Comparison of ENCODE assay signal across 8 cellular contexts in genomic region chr11:66546966-66547661, GRCh38. TPM values are rescaled to one million over a fixed set of nuclear protein-coding genes. Genes with fewer than 3 reads are reported as not detected.
DNase-seq lines count a peak whose midpoint lies in the region; ATAC-seq and TF ChIP-seq lines count a peak whose summit lies in the region.

No MANE protein-coding gene starts in this region.

- no peaks in the 10 kb centered on the region for H3K9me3 Mint-ChIP-seq in activated naive CD4-positive, alpha-beta T cell treated with anti-CD3 and anti-CD28 coated beads, Interleukin-2, amount 10 ng/mL, durations not matched to agents 7 days and 5 days
- no peaks in the 10 kb centered on the region for H3K9me3 Mint-ChIP-seq in WTC11

- H3K9ac ChIP-seq in iPS-18a (ENCODE audit: low read length): peak overlapping the region; percentile 51

- no peaks in the 10 kb centered on the region for H3K27me3 ChIP-seq in iPS-18a (ENCODE audit: control insufficient read depth, insufficient read depth, low read length)
- H3K27me3 ChIP-seq in tibial artery: no peaks in the 10 kb centered on the region

- ATAC-seq in WTC11 (no peak), GM19397 (IDR thresholded peaks at IDR 0.05; ENCODE audit: unreplicated experiment) (no peak)

- H3K4me1 ChIP-seq in iPS-18a (ENCODE audit: control insufficient read depth, low read depth, low read length) (peaks cover 17% of the 10 kb centered on the region), tibial artery (peaks cover 0 to 41% (median 27%) of the 10 kb centered on the region in 4 donors)

- TF ChIP-seq CTCF in WTC11 (IDR thresholded peaks at IDR 0.05) (no peak), tibial artery (IDR thresholded peaks at IDR 0.05) (no peak), GM13977 (IDR thresholded peaks at IDR 0.05; ENCODE audit: extremely low read depth, insufficient read depth, missing control alignments) (no peak)

- H3K4me3 ChIP-seq in iPS-18a (ENCODE audit: low read length) (peak overlapping the region; percentile 74), tibial artery (peak overlapping the region; percentile 68 to 94)

- peak overlapping the region; percentile 91 for H3K4me3 Mint-ChIP-seq in activated naive CD4-positive, alpha-beta T cell treated with anti-CD3 and anti-CD28 coated beads, Interleukin-2, amount 10 ng/mL, durations not matched to agents 7 days and 5 days
- peak overlapping the region; percentile 85 for H3K4me3 Mint-ChIP-seq in WTC11

- in situ Hi-C loops in GM13977 (cut with MboI; ENCODE audit: low pct_unique_long_range_greater_than_20kb, low sequenced_read_pairs, unreplicated experiment): no loop called here

- DNase-seq in activated naive CD4-positive, alpha-beta T cell treated with anti-CD3 and anti-CD28 coated beads, Interleukin-2, amount 10 ng/mL, durations not matched to agents 7 days and 5 days: no peak
- no peak for DNase-seq in activated naive CD4-positive, alpha-beta T cell (lab: John Stamatoyannopoulos, UW)
- DNase-seq in WTC11 (ENCODE audit: low spot score) (no peak), tibial artery (no peak), GM13977 (ENCODE audit: low spot score) (no peak), HT-29 (ENCODE audit: low spot score) (no peak)

- H3K27ac ChIP-seq in iPS-18a (ENCODE audit: low read length) (no peak overlapping the region), tibial artery (peak overlapping the region; percentile 72 to 80)

- H3K9me3 ChIP-seq in iPS-18a (ENCODE audit: control insufficient read depth, low read depth, low read length): no peaks in the 10 kb centered on the region
- no peaks in the 10 kb centered on the region for H3K9me3 ChIP-seq in tibial artery

- no peak overlapping the region for H3K27ac Mint-ChIP-seq in activated naive CD4-positive, alpha-beta T cell treated with anti-CD3 and anti-CD28 coated beads, Interleukin-2, amount 10 ng/mL, durations not matched to agents 7 days and 5 days
- H3K27ac Mint-ChIP-seq in WTC11: 0 out of 2 replicates have a peak overlapping the region, but pooled peaks have one; percentile 93

- CTCF ChIA-PET in activated naive CD4-positive, alpha-beta T cell treated with anti-CD3 and anti-CD28 coated beads, Interleukin-2, amount 10 ng/mL, durations not matched to agents 7 days and 5 days (lab: Charles Lee): no interaction called here
- CTCF ChIA-PET in WTC11 (lab: Charles Lee): interaction anchor here (0.8 to 2.9 kb wide), 15 partner anchors 12 to 299 kb away, joined by 3 to 34 read pairs (median 5); partner anchors contain the start of genes CCDC87, CCS, DPP3 and MRPL11

- H3K4me1 Mint-ChIP-seq in activated naive CD4-positive, alpha-beta T cell treated with anti-CD3 and anti-CD28 coated beads, Interleukin-2, amount 10 ng/mL, durations not matched to agents 7 days and 5 days: peaks cover 34% of the 10 kb centered on the region
- H3K4me1 Mint-ChIP-seq in WTC11: peaks cover 38% of the 10 kb centered on the region

- H3K36me3 ChIP-seq in iPS-18a (ENCODE audit: control insufficient read depth, low read depth, low read length) (peaks cover 5% of the 10 kb centered on the region), tibial artery (peaks cover 0 to 15% (median 3%) of the 10 kb centered on the region in 3 donors)

- peaks cover 12% of the 10 kb centered on the region for H3K36me3 Mint-ChIP-seq in activated naive CD4-positive, alpha-beta T cell treated with anti-CD3 and anti-CD28 coated beads, Interleukin-2, amount 10 ng/mL, durations not matched to agents 7 days and 5 days
- no peaks in the 10 kb centered on the region; the same call in 1 of the 2 replicates for H3K36me3 Mint-ChIP-seq in WTC11

- H3K27me3 Mint-ChIP-seq in activated naive CD4-positive, alpha-beta T cell treated with anti-CD3 and anti-CD28 coated beads, Interleukin-2, amount 10 ng/mL, durations not matched to agents 7 days and 5 days: peaks cover 37% of the 10 kb centered on the region
- H3K27me3 Mint-ChIP-seq in WTC11 (ENCODE audit: low read depth): no peaks in the 10 kb centered on the region

- intact Hi-C loops in tibial artery (cut with DNase I; ENCODE audit: low total_unique reads): no loop called here

- POLR2A ChIA-PET in WTC11 (lab: Charles Lee): interaction anchor here (0.8 to 2.0 kb wide), 8 partner anchors 16 to 130 kb away, joined by 3 to 23 read pairs (median 6); partner anchors contain the start of genes BBS1, CCDC87, CCS and DPP3

TF ChIP-seq in WTC11, 78 proteins besides CTCF, POLR2A, EP300 and RAD21:
- TF ChIP-seq GTF2I (CRISPR knock-in tag; conservative IDR thresholded peaks at IDR 0.05) (peak; percentile 79), EMX1 (CRISPR knock-in tag; IDR thresholded peaks at IDR 0.05) (no peak), HMGXB4 (CRISPR knock-in tag; IDR thresholded peaks at IDR 0.05) (no peak), JAZF1 (CRISPR knock-in tag; IDR thresholded peaks at IDR 0.05) (no peak), FOXP1 (CRISPR knock-in tag; IDR thresholded peaks at IDR 0.05; ENCODE audit: borderline replicate concordance) (no peak)

RNA-seq across cellular contexts. Expression of gene ACTN3, which starts 0.4 kb away (rescaled TPM):
- total RNA-seq in WTC11 (2021): 18.5 to 20.4 TPM (median 19.2 TPM) in 3 replicates
- not detected in 2 replicates for total RNA-seq in HT-29 (2014; rRNA removed; shearing (Covaris generic))

RNA-seq across cellular contexts. Expression of gene ZDHHC24, which starts 1.3 kb away (rescaled TPM):
- 11.1 to 14.8 TPM (median 13.7 TPM) in 3 replicates for total RNA-seq in WTC11 (2021)
- total RNA-seq in HT-29 (2014; rRNA removed; shearing (Covaris generic)): 28.1 and 35.0 TPM in 2 replicates

RNA-seq across cellular contexts. Expression of gene CTSF, which starts 21.3 kb away (rescaled TPM):
- total RNA-seq in WTC11 (2021): 4.4 to 4.9 TPM (median 4.7 TPM) in 3 replicates
- not detected in 2 replicates for total RNA-seq in HT-29 (2014; rRNA removed; shearing (Covaris generic))

RNA-seq across cellular contexts. Expression of gene BBS1, which starts 36.7 kb away (rescaled TPM):
- total RNA-seq in WTC11 (2021): 22.9 to 26.8 TPM (median 24.1 TPM) in 3 replicates
- total RNA-seq in HT-29 (2014; rRNA removed; shearing (Covaris generic)): 39.7 and 41.4 TPM in 2 replicates

RNA-seq across cellular contexts. Expression of gene CCDC87, which starts 45.7 kb away (rescaled TPM):
- 0.71 to 0.85 TPM (median 0.80 TPM) in 3 replicates for total RNA-seq in WTC11 (2021)
- total RNA-seq in HT-29 (2014; rRNA removed; shearing (Covaris generic)): 0.79 and 1.3 TPM in 2 replicates

Comparison
In these comparisons a context has a peak if more than half of its experiments do, and no peak if none do; other contexts are left out.
1. RNA of gene ACTN3, which starts 0.4 kb away (total RNA-seq): 18.5 to 20.4 TPM in WTC11; not detected in HT-29; every median in the first group is over 10 times any median in the second.